ENCODE assay signal across 1 cellular context in the genomic region with DNA sequence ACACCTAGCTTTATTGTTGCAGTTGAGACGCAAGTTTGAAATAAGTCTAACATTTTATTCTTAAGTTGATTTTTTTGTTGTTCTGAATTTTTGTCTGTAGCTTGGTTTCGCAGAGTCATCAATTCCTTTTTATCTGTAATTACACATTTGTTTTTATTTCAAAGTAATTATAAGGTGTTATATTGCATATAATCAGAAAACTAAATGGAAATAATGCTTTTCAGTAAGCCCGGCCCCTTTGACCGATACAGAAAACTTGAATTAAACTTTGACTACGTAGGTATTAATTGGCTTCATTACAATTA.
TF ChIP-seq lines count a peak whose summit lies in the region.

No MANE protein-coding gene starts in this region.

TF ChIP-seq in GM23338, 12 proteins besides CTCF, POLR2A, EP300 and RAD21 (continued from another document):
- TF ChIP-seq, protein P1, sequence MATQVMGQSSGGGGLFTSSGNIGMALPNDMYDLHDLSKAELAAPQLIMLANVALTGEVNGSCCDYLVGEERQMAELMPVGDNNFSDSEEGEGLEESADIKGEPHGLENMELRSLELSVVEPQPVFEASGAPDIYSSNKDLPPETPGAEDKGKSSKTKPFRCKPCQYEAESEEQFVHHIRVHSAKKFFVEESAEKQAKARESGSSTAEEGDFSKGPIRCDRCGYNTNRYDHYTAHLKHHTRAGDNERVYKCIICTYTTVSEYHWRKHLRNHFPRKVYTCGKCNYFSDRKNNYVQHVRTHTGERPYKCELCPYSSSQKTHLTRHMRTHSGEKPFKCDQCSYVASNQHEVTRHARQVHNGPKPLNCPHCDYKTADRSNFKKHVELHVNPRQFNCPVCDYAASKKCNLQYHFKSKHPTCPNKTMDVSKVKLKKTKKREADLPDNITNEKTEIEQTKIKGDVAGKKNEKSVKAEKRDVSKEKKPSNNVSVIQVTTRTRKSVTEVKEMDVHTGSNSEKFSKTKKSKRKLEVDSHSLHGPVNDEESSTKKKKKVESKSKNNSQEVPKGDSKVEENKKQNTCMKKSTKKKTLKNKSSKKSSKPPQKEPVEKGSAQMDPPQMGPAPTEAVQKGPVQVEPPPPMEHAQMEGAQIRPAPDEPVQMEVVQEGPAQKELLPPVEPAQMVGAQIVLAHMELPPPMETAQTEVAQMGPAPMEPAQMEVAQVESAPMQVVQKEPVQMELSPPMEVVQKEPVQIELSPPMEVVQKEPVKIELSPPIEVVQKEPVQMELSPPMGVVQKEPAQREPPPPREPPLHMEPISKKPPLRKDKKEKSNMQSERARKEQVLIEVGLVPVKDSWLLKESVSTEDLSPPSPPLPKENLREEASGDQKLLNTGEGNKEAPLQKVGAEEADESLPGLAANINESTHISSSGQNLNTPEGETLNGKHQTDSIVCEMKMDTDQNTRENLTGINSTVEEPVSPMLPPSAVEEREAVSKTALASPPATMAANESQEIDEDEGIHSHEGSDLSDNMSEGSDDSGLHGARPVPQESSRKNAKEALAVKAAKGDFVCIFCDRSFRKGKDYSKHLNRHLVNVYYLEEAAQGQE (IDR thresholded peaks at IDR 0.05; ENCODE audit: unreplicated experiment), result no peak
- TF ChIP-seq EZH2 (IDR thresholded peaks at IDR 0.05; ENCODE audit: low read depth, unreplicated experiment), result no peak
- TF ChIP-seq ETS1 (IDR thresholded peaks at IDR 0.05), result no peak
- TF ChIP-seq JUNB (IDR thresholded peaks at IDR 0.05; ENCODE audit: unreplicated experiment), result no peak
- no peak for TF ChIP-seq ZNF114 (CRISPR knock-in tag; IDR thresholded peaks at IDR 0.05)
